ENCODE assay signal across 1 cellular context in genomic region chr19:35138305-35138799, GRCh38.
TF ChIP-seq lines count a peak whose summit lies in the region.

No MANE protein-coding gene starts in this region.

TF ChIP-seq in HepG2, 621 proteins besides CTCF, POLR2A, EP300 and RAD21 (continued from another document):
- TF ChIP-seq ZNF609 (CRISPR knock-in tag; IDR thresholded peaks at IDR 0.05; ENCODE audit: borderline replicate concordance), result peak; percentile 42; the same call in 1 of the 2 replicates
- TF ChIP-seq ISX (CRISPR knock-in tag; conservative IDR thresholded peaks at IDR 0.05), result no peak
- no peak for TF ChIP-seq NR2F6 (IDR thresholded peaks at IDR 0.05)
- TF ChIP-seq NR2F6 (CRISPR knock-in tag; IDR thresholded peaks at IDR 0.05), result peak; percentile 19
- TF ChIP-seq HOMEZ (CRISPR knock-in tag; IDR thresholded peaks at IDR 0.05; ENCODE audit: low read depth), result no peak
- TF ChIP-seq KDM5B (CRISPR knock-in tag; IDR thresholded peaks at IDR 0.05; ENCODE audit: borderline replicate concordance), result peak; percentile 5; the same call in 1 of the 2 replicates
- TF ChIP-seq SAP130 (CRISPR knock-in tag; IDR thresholded peaks at IDR 0.05; ENCODE audit: low read depth), result peak; percentile 6; the same call in 1 of the 2 replicates
- no peak for TF ChIP-seq SMAD3 (CRISPR knock-in tag; IDR thresholded peaks at IDR 0.05)
- TF ChIP-seq ZNF691 (CRISPR knock-in tag; IDR thresholded peaks at IDR 0.05; ENCODE audit: borderline replicate concordance, low read depth), result peak; percentile 11; the same call in 1 of the 2 replicates
- 0 out of 2 replicates have a peak, but pooled peaks have one; percentile 12 for TF ChIP-seq PHF8 (CRISPR knock-in tag; IDR thresholded peaks at IDR 0.05)
- TF ChIP-seq HMG20B (CRISPR knock-in tag; conservative IDR thresholded peaks at IDR 0.05), result no peak
- 0 out of 2 replicates have a peak, but pooled peaks have one; percentile 9 for TF ChIP-seq POGZ (CRISPR knock-in tag; IDR thresholded peaks at IDR 0.05)
- peak; percentile 91 for TF ChIP-seq ZNF652 (CRISPR knock-in tag; IDR thresholded peaks at IDR 0.05; ENCODE audit: borderline replicate concordance, low read depth)
- TF ChIP-seq ZNF414 (CRISPR knock-in tag; IDR thresholded peaks at IDR 0.05), result 0 out of 2 replicates have a peak, but pooled peaks have one; percentile 14
